ENCODE assay signal across 12 cellular contexts in the genomic region with DNA sequence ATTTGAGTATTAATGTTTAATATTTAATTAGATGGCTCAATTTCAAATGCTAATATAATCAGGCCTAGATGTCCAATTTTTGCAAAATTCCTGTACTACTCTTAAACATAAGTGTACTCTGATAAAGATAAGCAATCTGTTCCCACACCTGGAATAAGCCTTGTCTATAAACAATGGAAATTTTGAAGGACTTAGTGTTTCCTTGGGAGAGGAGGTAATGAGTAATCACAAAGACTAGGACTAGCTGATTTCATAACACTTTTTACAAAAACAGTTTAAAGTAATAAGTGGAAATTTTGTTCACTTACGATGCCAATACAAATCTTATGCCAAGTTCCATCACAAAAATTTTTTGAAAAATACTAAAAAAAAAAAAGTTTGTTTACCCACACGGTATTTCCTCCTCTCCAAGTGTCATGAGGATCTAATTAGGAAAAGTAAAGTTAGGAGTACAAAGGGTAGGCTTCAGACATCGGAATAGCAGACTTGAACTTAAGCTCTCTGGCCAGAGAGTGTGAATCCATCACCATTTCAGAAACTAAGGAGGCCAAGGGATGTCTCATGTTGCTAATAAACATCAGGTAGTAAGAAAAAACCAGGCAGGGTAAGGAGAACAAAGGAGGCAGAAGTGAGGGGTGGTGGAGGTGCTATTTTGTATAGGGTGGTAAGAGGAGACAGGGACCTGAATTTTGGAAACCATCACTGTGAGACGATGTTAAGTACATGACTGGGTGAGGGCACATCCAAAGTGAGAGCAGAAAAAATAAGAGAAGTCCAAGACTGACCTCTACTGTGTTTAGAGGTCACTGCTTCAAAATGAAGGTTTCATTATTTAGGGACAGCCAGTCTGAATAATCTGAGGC.
DNase-seq lines count a peak whose midpoint lies in the region; ATAC-seq, FAIRE-seq and TF ChIP-seq lines count a peak whose summit lies in the region.
"Had no signal": no experiment of that assay in that cellular context is flagged by ENCODE, and none has a peak within 500 bp of the region (broad histone marks: within the 10 kb centered on the region; RNA-seq: fewer than 3 reads in every experiment).

No MANE protein-coding gene starts in this region.

- peaks cover 9% of the 10 kb centered on the region for H3K4me1 Mint-ChIP-seq in activated T-cell treated with anti-CD3 and anti-CD28 coated beads, Interleukin-2, amount 50 U/mL, for 24 hours (ENCODE audit: low read depth)

- no peak overlapping the region for H3K4me3 Mint-ChIP-seq in activated T-cell treated with anti-CD3 and anti-CD28 coated beads, Interleukin-2, amount 50 U/mL, for 24 hours
- H3K4me3 Mint-ChIP-seq: CD4-positive, alpha-beta T cell; stimulated activated naive B cell treated with anti-CD40 and anti-IgM and Interleukin-4, amounts not matched to agents 10 μg/mL and 1 μg/mL and 100 μg/mL, for 72 hours had no signal

- H3K4me3 ChIP-seq in BE2C (ENCODE audit: low read depth, low read length) (no peak overlapping the region), Loucy (ENCODE audit: low read length, poor library complexity, severe bottlenecking) (no peak overlapping the region)

- no peaks in the 10 kb centered on the region; the same call in 1 of the 2 replicates for H3K4me1 ChIP-seq in BE2C
- peaks cover 15% of the 10 kb centered on the region for H3K4me1 ChIP-seq in Loucy (ENCODE audit: insufficient read depth, low read length, poor library complexity, severe bottlenecking)

- no peak overlapping the region for H3K9ac ChIP-seq in Loucy (ENCODE audit: low read depth, low read length, poor library complexity, severe bottlenecking)

- H3K27me3 ChIP-seq in BE2C (no peaks in the 10 kb centered on the region), Loucy (ENCODE audit: insufficient read depth, low read length, poor library complexity, severe bottlenecking) (no peaks in the 10 kb centered on the region)

- H3K36me3 ChIP-seq in BE2C (peaks cover 89% of the 10 kb centered on the region), Loucy (ENCODE audit: insufficient read depth, low read length) (no peaks in the 10 kb centered on the region)

- DNase-seq in BE2C = no peak
- peak; percentile 21 for DNase-seq in fibroblast of gingiva (ENCODE audit: low read depth)
- no peak for DNase-seq in omental fat pad (ENCODE audit: low spot score)
- DNase-seq in activated T-cell treated with anti-CD3 and anti-CD28 coated beads, Interleukin-2, amount 50 U/mL, for 24 hours = no peak
- no peak for DNase-seq in GM12892 (ENCODE audit: insufficient read length)
- no peak for DNase-seq in cortex of kidney (lab: John Stamatoyannopoulos, UW)
- DNase-seq: CD4-positive, alpha-beta T cell; stimulated activated CD4-positive, alpha-beta T cell treated with anti-CD3 and anti-CD28 coated beads, Interleukin-15, amount 100 ng/mL, for 24 hours; stimulated activated naive B cell treated with anti-CD40 and anti-IgM and Interleukin-4, amounts not matched to agents 10 μg/mL and 1 μg/mL and 100 μg/mL, for 72 hours; T1000 had no signal

- peak; percentile 49 for ATAC-seq in omental fat pad (ENCODE audit: low FRiP score)
- ATAC-seq in GM18520 (IDR thresholded peaks at IDR 0.05; ENCODE audit: unreplicated experiment) = no peak

- no peak for FAIRE-seq in GM12892 (lab: Jason Lieb, UNC)

- no peak for TF ChIP-seq POLR2A in GM12892 (IDR thresholded peaks at IDR 0.05; ENCODE audit: low read depth, low read length)

- TF ChIP-seq CTCF in BE2C (IDR thresholded peaks at IDR 0.05; ENCODE audit: low read depth, low read length) (peak; percentile 15; the same call in 1 of the 2 replicates), Loucy (conservative IDR thresholded peaks at IDR 0.05; ENCODE audit: low read length) (peak; percentile 45), omental fat pad (IDR thresholded peaks at IDR 0.05) (no peak)

- no peak overlapping the region for H2AFZ ChIP-seq in Loucy (ENCODE audit: low read length)

- H3K4me2 ChIP-seq in Loucy (ENCODE audit: low read depth, low read length, poor library complexity, severe bottlenecking) = no peak overlapping the region

- H3K9me3 ChIP-seq in BE2C (no peaks in the 10 kb centered on the region), Loucy (ENCODE audit: insufficient read depth, low read depth, low read length) (no peaks in the 10 kb centered on the region)

- peaks cover 5% of the 10 kb centered on the region for H3K27me3 Mint-ChIP-seq in activated T-cell treated with anti-CD3 and anti-CD28 coated beads, Interleukin-2, amount 50 U/mL, for 24 hours
- H3K27me3 Mint-ChIP-seq: CD4-positive, alpha-beta T cell; stimulated activated naive B cell treated with anti-CD40 and anti-IgM and Interleukin-4, amounts not matched to agents 10 μg/mL and 1 μg/mL and 100 μg/mL, for 72 hours had no signal

- H4K20me1 ChIP-seq in Loucy (ENCODE audit: insufficient read depth, low read length, poor library complexity, severe bottlenecking) = no peaks in the 10 kb centered on the region

- H3F3A ChIP-seq in Loucy (ENCODE audit: low read depth) = 0 out of 2 replicates have a peak, but pooled peaks cover 3% of the 10 kb centered on the region

- H3K9me3 Mint-ChIP-seq in activated T-cell treated with anti-CD3 and anti-CD28 coated beads, Interleukin-2, amount 50 U/mL, for 24 hours = peaks cover 2% of the 10 kb centered on the region
- H3K9me3 Mint-ChIP-seq: CD4-positive, alpha-beta T cell; stimulated activated naive B cell treated with anti-CD40 and anti-IgM and Interleukin-4, amounts not matched to agents 10 μg/mL and 1 μg/mL and 100 μg/mL, for 72 hours had no signal

- H3K79me2 ChIP-seq in Loucy (ENCODE audit: insufficient read depth, low read length) = no peaks in the 10 kb centered on the region

- H3K36me3 Mint-ChIP-seq in activated T-cell treated with anti-CD3 and anti-CD28 coated beads, Interleukin-2, amount 50 U/mL, for 24 hours (ENCODE audit: low read depth) = no peaks in the 10 kb centered on the region

- H3K9me2 ChIP-seq in Loucy (replicated peaks; ENCODE audit: low read depth, low read length) = no peaks in the 10 kb centered on the region

- H3K27ac Mint-ChIP-seq in activated T-cell treated with anti-CD3 and anti-CD28 coated beads, Interleukin-2, amount 50 U/mL, for 24 hours = no peak overlapping the region
- H3K27ac Mint-ChIP-seq: CD4-positive, alpha-beta T cell; stimulated activated naive B cell treated with anti-CD40 and anti-IgM and Interleukin-4, amounts not matched to agents 10 μg/mL and 1 μg/mL and 100 μg/mL, for 72 hours had no signal

Comparison
In these comparisons a context has a peak if more than half of its experiments do, and no peak if none do; other contexts are left out.
1. CTCF ChIP-seq: peak in BE2C (single experiment) and Loucy (single experiment); none in omental fat pad (0 of 3).